8 cellular contexts compared by ENCODE assay signal in the genomic region with DNA sequence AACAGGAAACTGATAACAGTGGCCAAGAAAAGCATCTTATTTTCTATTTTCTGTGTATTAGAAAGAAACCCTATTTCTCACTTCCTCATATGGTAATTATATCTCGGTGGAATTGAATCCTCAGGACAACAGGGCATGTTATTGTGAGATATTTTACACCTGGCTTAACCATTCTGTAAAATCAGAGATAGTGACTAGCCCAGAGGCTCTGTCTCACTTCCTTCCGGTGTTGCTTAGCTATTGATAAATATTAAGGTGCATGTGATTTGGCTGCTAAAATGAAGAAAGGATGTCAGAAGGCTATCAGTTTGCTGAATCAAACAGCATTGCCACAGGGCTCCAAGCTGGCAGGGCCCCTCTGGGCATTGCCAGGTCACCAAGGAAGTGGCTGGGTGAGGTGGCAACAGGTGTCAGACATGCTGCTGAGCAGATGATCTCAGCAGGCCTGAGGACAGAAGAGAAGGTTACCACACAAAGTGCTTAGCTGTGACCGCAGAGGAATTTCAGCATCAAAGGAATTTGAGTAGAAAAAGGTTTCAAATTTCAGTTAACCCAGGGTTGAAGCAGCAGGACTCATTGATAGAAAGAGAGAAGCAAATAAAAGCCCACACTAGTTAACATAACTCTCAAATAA.
DNase-seq lines count a peak whose midpoint lies in the region; ATAC-seq and TF ChIP-seq lines count a peak whose summit lies in the region.

No MANE protein-coding gene starts in this region.

- no peaks in the 10 kb centered on the region for H3K9me3 ChIP-seq in MG63

- no peaks in the 10 kb centered on the region for H3K27me3 ChIP-seq in MG63

- peak; percentile 96 for ATAC-seq in HG03095 (IDR thresholded peaks at IDR 0.05; ENCODE audit: unreplicated experiment)

- POLR2A ChIA-PET in RWPE1 (lab: Yijun Ruan, JAX; ENCODE audit: low non-redundant PET), result no interaction called here

- no peak overlapping the region for H3K4me3 ChIP-seq in MG63

- CTCF ChIA-PET in RWPE1 (lab: Yijun Ruan, JAX), result no interaction called here

- no peaks in the 10 kb centered on the region for H3K36me3 ChIP-seq in MG63

- H3K27ac ChIP-seq in RWPE1, result no peak overlapping the region

- DNase-seq in DMS 273 (lab: John Stamatoyannopoulos, UW; ENCODE audit: unreplicated experiment) (peak; percentile 63), RWPE1 (ENCODE audit: low spot score) (peak; percentile 21), iPS DF 4.7 (ENCODE audit: extremely low read depth, low spot score) (peak; percentile 33), MG63 (no peak), NCI-H1048 (lab: John Stamatoyannopoulos, UW) (no peak), putamen (ENCODE audit: low spot score) (no peak)

- no peak for TF ChIP-seq CTCF in RWPE1 (conservative IDR thresholded peaks at IDR 0.05; ENCODE audit: low read depth)

- TF ChIP-seq POLR2A in GM19099 (IDR thresholded peaks at IDR 0.05; ENCODE audit: extremely low read depth, insufficient read length, low read depth), result peak; percentile 30

Comparison
In these comparisons a context has a peak if more than half of its experiments do, and no peak if none do; other contexts are left out.
1. DNase-seq: peak in DMS 273 (single experiment), RWPE1 (single experiment) and iPS DF 4.7 (single experiment); none in MG63 (single experiment), NCI-H1048 (single experiment) and putamen (single experiment).